Comparison of ENCODE assay signal across 1 cellular context in the genomic region with DNA sequence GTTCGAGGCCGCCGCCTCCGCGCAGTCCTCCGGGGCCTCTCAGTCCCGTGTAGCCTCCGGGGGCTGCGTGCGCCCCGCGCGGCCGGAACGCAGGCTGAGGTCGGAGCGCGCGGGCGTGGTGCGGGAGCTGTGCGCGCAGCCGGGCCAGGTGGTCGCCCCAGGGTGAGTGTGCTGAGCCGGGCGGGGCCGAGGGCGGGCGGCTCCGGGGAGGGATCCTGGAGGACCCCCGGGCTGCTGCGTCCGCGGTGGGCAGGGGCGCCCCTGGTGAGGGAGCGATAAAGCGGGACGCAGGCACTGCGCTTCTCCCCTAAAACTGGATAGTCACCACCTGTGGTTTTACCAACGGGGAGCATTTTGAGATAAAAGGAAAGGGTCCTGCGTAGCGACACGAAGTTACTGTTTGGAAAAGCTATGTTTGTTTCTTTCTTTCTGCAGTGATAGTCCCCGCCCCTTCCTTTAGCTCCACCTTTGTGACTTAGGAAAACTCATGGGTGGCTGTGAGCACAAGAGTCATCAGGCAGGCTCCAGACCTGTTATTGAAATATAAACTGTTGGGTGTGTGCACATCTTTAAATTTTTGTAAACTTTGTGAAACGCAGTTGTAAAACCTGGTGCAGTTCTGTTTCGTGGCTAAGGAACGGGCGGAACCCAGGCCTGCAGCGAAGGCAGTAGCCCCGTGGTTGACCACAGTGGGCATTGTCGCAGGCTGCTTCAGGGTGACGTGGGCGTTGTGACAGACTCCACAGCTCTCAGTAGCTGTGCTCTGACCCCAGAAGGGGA.
TF ChIP-seq lines count a peak whose summit lies in the region.

No MANE protein-coding gene starts in this region.

TF ChIP-seq in SK-N-SH treated with all-trans-retinoic acid at 6 μM for 48 hours, 23 proteins besides CTCF, POLR2A, EP300 and RAD21 (continued from another document):
- TF ChIP-seq, protein P1, sequence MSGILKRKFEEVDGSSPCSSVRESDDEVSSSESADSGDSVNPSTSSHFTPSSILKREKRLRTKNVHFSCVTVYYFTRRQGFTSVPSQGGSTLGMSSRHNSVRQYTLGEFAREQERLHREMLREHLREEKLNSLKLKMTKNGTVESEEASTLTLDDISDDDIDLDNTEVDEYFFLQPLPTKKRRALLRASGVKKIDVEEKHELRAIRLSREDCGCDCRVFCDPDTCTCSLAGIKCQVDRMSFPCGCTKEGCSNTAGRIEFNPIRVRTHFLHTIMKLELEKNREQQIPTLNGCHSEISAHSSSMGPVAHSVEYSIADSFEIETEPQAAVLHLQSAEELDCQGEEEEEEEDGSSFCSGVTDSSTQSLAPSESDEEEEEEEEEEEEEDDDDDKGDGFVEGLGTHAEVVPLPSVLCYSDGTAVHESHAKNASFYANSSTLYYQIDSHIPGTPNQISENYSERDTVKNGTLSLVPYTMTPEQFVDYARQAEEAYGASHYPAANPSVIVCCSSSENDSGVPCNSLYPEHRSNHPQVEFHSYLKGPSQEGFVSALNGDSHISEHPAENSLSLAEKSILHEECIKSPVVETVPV (CRISPR knock-in tag; IDR thresholded peaks at IDR 0.05): no peak
- no peak for TF ChIP-seq ARNTL (CRISPR knock-in tag; IDR thresholded peaks at IDR 0.05; ENCODE audit: borderline replicate concordance, low read depth)
- no peak for TF ChIP-seq ESRRG (CRISPR knock-in tag; IDR thresholded peaks at IDR 0.05)
- no peak for TF ChIP-seq OSR1 (CRISPR knock-in tag; IDR thresholded peaks at IDR 0.05)
- TF ChIP-seq, protein P2, sequence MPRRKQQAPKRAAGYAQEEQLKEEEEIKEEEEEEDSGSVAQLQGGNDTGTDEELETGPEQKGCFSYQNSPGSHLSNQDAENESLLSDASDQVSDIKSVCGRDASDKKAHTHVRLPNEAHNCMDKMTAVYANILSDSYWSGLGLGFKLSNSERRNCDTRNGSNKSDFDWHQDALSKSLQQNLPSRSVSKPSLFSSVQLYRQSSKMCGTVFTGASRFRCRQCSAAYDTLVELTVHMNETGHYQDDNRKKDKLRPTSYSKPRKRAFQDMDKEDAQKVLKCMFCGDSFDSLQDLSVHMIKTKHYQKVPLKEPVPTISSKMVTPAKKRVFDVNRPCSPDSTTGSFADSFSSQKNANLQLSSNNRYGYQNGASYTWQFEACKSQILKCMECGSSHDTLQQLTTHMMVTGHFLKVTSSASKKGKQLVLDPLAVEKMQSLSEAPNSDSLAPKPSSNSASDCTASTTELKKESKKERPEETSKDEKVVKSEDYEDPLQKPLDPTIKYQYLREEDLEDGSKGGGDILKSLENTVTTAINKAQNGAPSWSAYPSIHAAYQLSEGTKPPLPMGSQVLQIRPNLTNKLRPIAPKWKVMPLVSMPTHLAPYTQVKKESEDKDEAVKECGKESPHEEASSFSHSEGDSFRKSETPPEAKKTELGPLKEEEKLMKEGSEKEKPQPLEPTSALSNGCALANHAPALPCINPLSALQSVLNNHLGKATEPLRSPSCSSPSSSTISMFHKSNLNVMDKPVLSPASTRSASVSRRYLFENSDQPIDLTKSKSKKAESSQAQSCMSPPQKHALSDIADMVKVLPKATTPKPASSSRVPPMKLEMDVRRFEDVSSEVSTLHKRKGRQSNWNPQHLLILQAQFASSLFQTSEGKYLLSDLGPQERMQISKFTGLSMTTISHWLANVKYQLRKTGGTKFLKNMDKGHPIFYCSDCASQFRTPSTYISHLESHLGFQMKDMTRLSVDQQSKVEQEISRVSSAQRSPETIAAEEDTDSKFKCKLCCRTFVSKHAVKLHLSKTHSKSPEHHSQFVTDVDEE (CRISPR knock-in tag; IDR thresholded peaks at IDR 0.05): no peak
- TF ChIP-seq, protein P3, sequence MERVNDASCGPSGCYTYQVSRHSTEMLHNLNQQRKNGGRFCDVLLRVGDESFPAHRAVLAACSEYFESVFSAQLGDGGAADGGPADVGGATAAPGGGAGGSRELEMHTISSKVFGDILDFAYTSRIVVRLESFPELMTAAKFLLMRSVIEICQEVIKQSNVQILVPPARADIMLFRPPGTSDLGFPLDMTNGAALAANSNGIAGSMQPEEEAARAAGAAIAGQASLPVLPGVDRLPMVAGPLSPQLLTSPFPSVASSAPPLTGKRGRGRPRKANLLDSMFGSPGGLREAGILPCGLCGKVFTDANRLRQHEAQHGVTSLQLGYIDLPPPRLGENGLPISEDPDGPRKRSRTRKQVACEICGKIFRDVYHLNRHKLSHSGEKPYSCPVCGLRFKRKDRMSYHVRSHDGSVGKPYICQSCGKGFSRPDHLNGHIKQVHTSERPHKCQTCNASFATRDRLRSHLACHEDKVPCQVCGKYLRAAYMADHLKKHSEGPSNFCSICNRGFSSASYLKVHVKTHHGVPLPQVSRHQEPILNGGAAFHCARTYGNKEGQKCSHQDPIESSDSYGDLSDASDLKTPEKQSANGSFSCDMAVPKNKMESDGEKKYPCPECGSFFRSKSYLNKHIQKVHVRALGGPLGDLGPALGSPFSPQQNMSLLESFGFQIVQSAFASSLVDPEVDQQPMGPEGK (CRISPR knock-in tag; IDR thresholded peaks at IDR 0.05; ENCODE audit: borderline replicate concordance): no peak
- TF ChIP-seq ZNF70 (CRISPR knock-in tag; IDR thresholded peaks at IDR 0.05): no peak
- TF ChIP-seq ZNF565 (CRISPR knock-in tag; conservative IDR thresholded peaks at IDR 0.05; ENCODE audit: low read depth): no peak
- no peak for TF ChIP-seq SNAI2 (CRISPR knock-in tag; IDR thresholded peaks at IDR 0.05)
